1 cellular context compared by ENCODE assay signal in the genomic region with DNA sequence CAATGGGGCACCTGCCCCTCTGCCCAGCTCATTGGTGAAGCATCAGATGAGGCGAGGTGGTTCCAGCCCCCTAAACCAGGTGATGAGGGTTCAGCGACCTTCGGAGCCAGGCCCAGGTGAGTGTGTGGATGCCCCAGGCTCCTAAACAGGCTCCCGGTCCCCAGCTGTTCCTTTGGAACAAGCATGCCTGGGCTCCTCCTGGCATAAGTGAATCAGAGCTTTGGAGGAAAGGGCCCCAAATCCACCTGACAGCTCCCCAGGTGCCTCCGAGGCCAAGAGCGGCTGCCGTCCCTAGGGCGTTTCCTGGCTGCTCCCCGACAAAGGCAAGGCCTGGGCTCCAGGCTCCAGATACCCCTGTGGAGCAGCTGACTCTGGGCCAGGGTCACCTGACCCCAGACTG.
TF ChIP-seq lines count a peak whose summit lies in the region.

No MANE protein-coding gene starts in this region.

TF ChIP-seq in GM23338, 12 proteins besides CTCF, POLR2A, EP300 and RAD21 (continued from another document):
- TF ChIP-seq, protein P1, sequence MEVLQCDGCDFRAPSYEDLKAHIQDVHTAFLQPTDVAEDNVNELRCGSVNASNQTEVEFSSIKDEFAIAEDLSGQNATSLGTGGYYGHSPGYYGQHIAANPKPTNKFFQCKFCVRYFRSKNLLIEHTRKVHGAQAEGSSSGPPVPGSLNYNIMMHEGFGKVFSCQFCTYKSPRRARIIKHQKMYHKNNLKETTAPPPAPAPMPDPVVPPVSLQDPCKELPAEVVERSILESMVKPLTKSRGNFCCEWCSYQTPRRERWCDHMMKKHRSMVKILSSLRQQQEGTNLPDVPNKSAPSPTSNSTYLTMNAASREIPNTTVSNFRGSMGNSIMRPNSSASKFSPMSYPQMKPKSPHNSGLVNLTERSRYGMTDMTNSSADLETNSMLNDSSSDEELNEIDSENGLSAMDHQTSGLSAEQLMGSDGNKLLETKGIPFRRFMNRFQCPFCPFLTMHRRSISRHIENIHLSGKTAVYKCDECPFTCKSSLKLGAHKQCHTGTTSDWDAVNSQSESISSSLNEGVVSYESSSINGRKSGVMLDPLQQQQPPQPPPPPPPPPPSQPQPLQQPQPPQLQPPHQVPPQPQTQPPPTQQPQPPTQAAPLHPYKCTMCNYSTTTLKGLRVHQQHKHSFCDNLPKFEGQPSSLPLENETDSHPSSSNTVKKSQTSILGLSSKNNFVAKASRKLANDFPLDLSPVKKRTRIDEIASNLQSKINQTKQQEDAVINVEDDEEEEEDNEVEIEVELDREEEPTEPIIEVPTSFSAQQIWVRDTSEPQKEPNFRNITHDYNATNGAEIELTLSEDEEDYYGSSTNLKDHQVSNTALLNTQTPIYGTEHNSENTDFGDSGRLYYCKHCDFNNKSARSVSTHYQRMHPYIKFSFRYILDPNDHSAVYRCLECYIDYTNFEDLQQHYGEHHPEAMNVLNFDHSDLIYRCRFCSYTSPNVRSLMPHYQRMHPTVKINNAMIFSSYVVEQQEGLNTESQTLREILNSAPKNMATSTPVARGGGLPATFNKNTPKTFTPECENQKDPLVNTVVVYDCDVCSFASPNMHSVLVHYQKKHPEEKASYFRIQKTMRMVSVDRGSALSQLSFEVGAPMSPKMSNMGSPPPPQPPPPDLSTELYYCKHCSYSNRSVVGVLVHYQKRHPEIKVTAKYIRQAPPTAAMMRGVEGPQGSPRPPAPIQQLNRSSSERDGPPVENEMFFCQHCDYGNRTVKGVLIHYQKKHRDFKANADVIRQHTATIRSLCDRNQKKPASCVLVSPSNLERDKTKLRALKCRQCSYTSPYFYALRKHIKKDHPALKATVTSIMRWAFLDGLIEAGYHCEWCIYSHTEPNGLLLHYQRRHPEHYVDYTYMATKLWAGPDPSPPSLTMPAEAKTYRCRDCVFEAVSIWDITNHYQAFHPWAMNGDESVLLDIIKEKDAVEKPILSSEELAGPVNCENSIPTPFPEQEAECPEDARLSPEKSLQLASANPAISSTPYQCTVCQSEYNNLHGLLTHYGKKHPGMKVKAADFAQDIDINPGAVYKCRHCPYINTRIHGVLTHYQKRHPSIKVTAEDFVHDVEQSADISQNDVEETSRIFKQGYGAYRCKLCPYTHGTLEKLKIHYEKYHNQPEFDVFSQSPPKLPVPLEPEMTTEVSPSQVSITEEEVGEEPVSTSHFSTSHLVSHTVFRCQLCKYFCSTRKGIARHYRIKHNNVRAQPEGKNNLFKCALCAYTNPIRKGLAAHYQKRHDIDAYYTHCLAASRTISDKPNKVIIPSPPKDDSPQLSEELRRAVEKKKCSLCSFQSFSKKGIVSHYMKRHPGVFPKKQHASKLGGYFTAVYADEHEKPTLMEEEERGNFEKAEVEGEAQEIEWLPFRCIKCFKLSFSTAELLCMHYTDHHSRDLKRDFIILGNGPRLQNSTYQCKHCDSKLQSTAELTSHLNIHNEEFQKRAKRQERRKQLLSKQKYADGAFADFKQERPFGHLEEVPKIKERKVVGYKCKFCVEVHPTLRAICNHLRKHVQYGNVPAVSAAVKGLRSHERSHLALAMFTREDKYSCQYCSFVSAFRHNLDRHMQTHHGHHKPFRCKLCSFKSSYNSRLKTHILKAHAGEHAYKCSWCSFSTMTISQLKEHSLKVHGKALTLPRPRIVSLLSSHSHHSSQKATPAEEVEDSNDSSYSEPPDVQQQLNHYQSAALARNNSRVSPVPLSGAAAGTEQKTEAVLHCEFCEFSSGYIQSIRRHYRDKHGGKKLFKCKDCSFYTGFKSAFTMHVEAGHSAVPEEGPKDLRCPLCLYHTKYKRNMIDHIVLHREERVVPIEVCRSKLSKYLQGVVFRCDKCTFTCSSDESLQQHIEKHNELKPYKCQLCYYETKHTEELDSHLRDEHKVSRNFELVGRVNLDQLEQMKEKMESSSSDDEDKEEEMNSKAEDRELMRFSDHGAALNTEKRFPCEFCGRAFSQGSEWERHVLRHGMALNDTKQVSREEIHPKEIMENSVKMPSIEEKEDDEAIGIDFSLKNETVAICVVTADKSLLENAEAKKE (CRISPR knock-in tag; IDR thresholded peaks at IDR 0.05): no peak
- TF ChIP-seq, protein P2, sequence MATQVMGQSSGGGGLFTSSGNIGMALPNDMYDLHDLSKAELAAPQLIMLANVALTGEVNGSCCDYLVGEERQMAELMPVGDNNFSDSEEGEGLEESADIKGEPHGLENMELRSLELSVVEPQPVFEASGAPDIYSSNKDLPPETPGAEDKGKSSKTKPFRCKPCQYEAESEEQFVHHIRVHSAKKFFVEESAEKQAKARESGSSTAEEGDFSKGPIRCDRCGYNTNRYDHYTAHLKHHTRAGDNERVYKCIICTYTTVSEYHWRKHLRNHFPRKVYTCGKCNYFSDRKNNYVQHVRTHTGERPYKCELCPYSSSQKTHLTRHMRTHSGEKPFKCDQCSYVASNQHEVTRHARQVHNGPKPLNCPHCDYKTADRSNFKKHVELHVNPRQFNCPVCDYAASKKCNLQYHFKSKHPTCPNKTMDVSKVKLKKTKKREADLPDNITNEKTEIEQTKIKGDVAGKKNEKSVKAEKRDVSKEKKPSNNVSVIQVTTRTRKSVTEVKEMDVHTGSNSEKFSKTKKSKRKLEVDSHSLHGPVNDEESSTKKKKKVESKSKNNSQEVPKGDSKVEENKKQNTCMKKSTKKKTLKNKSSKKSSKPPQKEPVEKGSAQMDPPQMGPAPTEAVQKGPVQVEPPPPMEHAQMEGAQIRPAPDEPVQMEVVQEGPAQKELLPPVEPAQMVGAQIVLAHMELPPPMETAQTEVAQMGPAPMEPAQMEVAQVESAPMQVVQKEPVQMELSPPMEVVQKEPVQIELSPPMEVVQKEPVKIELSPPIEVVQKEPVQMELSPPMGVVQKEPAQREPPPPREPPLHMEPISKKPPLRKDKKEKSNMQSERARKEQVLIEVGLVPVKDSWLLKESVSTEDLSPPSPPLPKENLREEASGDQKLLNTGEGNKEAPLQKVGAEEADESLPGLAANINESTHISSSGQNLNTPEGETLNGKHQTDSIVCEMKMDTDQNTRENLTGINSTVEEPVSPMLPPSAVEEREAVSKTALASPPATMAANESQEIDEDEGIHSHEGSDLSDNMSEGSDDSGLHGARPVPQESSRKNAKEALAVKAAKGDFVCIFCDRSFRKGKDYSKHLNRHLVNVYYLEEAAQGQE (IDR thresholded peaks at IDR 0.05; ENCODE audit: unreplicated experiment): no peak
- no peak for TF ChIP-seq EZH2phosphoT487 (IDR thresholded peaks at IDR 0.05; ENCODE audit: unreplicated experiment)
- TF ChIP-seq CREB1 (CRISPR knock-in tag; IDR thresholded peaks at IDR 0.05; ENCODE audit: low read depth): no peak
- TF ChIP-seq, protein P3, sequence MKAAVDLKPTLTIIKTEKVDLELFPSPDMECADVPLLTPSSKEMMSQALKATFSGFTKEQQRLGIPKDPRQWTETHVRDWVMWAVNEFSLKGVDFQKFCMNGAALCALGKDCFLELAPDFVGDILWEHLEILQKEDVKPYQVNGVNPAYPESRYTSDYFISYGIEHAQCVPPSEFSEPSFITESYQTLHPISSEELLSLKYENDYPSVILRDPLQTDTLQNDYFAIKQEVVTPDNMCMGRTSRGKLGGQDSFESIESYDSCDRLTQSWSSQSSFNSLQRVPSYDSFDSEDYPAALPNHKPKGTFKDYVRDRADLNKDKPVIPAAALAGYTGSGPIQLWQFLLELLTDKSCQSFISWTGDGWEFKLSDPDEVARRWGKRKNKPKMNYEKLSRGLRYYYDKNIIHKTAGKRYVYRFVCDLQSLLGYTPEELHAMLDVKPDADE (IDR thresholded peaks at IDR 0.05): no peak
- no peak for TF ChIP-seq STAT1 (IDR thresholded peaks at IDR 0.05; ENCODE audit: unreplicated experiment)
- no peak for TF ChIP-seq NANOG (IDR thresholded peaks at IDR 0.05; ENCODE audit: borderline replicate concordance)
- no peak for TF ChIP-seq ZNF331 (CRISPR knock-in tag; IDR thresholded peaks at IDR 0.05; ENCODE audit: low read depth)
- TF ChIP-seq POLR2AphosphoS5 (IDR thresholded peaks at IDR 0.05; ENCODE audit: low read depth): no peak
- no peak for TF ChIP-seq ZNF114 (CRISPR knock-in tag; IDR thresholded peaks at IDR 0.05)
